Comparison of ENCODE assay signal across 1 cellular context in genomic region chr2:67397143-67397986, GRCh38.
TF ChIP-seq lines count a peak whose summit lies in the region.

TSS of gene ETAA1 (plus strand) at chr2:67397333. CDS start at chr2:67397449, 116 bp downstream.

TF ChIP-seq in HepG2, 621 proteins besides CTCF, POLR2A, EP300 and RAD21 (continued from another document and continues in another):
- TF ChIP-seq CEBPB (IDR thresholded peaks at IDR 0.05; ENCODE audit: borderline replicate concordance, low read depth, low read length) (no peak), ZNF567 (CRISPR knock-in tag; IDR thresholded peaks at IDR 0.05; ENCODE audit: borderline replicate concordance) (0 out of 2 replicates have a peak, but pooled peaks have one; percentile 47), SMAD9 (CRISPR knock-in tag; IDR thresholded peaks at IDR 0.05) (no peak), BHLHE40 (IDR thresholded peaks at IDR 0.05; ENCODE audit: low read length) (no peak), RARG (CRISPR knock-in tag; IDR thresholded peaks at IDR 0.05; ENCODE audit: low read depth) (no peak), ZNF136 (CRISPR knock-in tag; IDR thresholded peaks at IDR 0.05; ENCODE audit: low read depth) (peak; percentile 44; the same call in 1 of the 2 replicates), ZBTB20 (CRISPR knock-in tag; IDR thresholded peaks at IDR 0.05; ENCODE audit: borderline replicate concordance, low read depth) (peak; percentile 66; the same call in 1 of the 2 replicates), ZC3H13 (CRISPR knock-in tag; IDR thresholded peaks at IDR 0.05) (0 out of 2 replicates have a peak, but pooled peaks have one; percentile 49), HMG20B (CRISPR knock-in tag; conservative IDR thresholded peaks at IDR 0.05) (no peak), JUND (CRISPR knock-in tag; IDR thresholded peaks at IDR 0.05) (no peak), GTF2F1 (IDR thresholded peaks at IDR 0.05; ENCODE audit: low read length) (no peak), KLF12 (CRISPR knock-in tag; IDR thresholded peaks at IDR 0.05; ENCODE audit: borderline replicate concordance) (0 out of 2 replicates have a peak, but pooled peaks have one; percentile 8), GTF3A (CRISPR knock-in tag; conservative IDR thresholded peaks at IDR 0.05) (peak; percentile 63; the same call in 1 of the 2 replicates), HOXA5 (CRISPR knock-in tag; IDR thresholded peaks at IDR 0.05) (peak; percentile 64; the same call in 1 of the 2 replicates), GATAD1 (CRISPR knock-in tag; IDR thresholded peaks at IDR 0.05) (peak; percentile 89), TOE1 (CRISPR knock-in tag; IDR thresholded peaks at IDR 0.05) (no peak), PLRG1 (conservative IDR thresholded peaks at IDR 0.05) (no peak), ZFYVE20 (CRISPR knock-in tag; IDR thresholded peaks at IDR 0.05; ENCODE audit: borderline replicate concordance, low read depth) (no peak), FOXA1 (IDR thresholded peaks at IDR 0.05) (no peak), FOXA1 (CRISPR knock-in tag; IDR thresholded peaks at IDR 0.05) (no peak), MZF1 (CRISPR knock-in tag; IDR thresholded peaks at IDR 0.05; ENCODE audit: borderline replicate concordance) (no peak), KIAA2018 (CRISPR knock-in tag; IDR thresholded peaks at IDR 0.05; ENCODE audit: borderline replicate concordance) (no peak), ZNF777 (CRISPR knock-in tag; IDR thresholded peaks at IDR 0.05) (no peak), CREBL2 (CRISPR knock-in tag; IDR thresholded peaks at IDR 0.05; ENCODE audit: borderline replicate concordance) (peak; percentile 71; the same call in 1 of the 2 replicates), NFATC3 (CRISPR knock-in tag; IDR thresholded peaks at IDR 0.05) (peak; percentile 69; the same call in 1 of the 2 replicates), KLF13 (CRISPR knock-in tag; IDR thresholded peaks at IDR 0.05) (no peak), PBX2 (CRISPR knock-in tag; IDR thresholded peaks at IDR 0.05) (no peak), AKAP8 (CRISPR knock-in tag; IDR thresholded peaks at IDR 0.05) (0 out of 2 replicates have a peak, but pooled peaks have one; percentile 28), PAF1 (CRISPR knock-in tag; IDR thresholded peaks at IDR 0.05) (no peak), PATZ1 (CRISPR knock-in tag; IDR thresholded peaks at IDR 0.05) (peak; percentile 56), ZFP82 (CRISPR knock-in tag; IDR thresholded peaks at IDR 0.05; ENCODE audit: borderline replicate concordance) (peak; percentile 69; the same call in 1 of the 2 replicates), RFX5 (IDR thresholded peaks at IDR 0.05; ENCODE audit: low read depth, low read length) (no peak), SMC3 (IDR thresholded peaks at IDR 0.05; ENCODE audit: low read length) (no peak), ZNF496 (CRISPR knock-in tag; IDR thresholded peaks at IDR 0.05; ENCODE audit: insufficient replicate concordance) (no peak), TEF (CRISPR knock-in tag; IDR thresholded peaks at IDR 0.05) (0 out of 2 replicates have a peak, but pooled peaks have one; percentile 6), ATF6 (CRISPR knock-in tag; conservative IDR thresholded peaks at IDR 0.05) (no peak)
- TF ChIP-seq, protein P1, sequence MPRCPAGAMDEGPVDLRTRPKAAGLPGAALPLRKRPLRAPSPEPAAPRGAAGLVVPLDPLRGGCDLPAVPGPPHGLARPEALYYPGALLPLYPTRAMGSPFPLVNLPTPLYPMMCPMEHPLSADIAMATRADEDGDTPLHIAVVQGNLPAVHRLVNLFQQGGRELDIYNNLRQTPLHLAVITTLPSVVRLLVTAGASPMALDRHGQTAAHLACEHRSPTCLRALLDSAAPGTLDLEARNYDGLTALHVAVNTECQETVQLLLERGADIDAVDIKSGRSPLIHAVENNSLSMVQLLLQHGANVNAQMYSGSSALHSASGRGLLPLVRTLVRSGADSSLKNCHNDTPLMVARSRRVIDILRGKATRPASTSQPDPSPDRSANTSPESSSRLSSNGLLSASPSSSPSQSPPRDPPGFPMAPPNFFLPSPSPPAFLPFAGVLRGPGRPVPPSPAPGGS (CRISPR knock-in tag; IDR thresholded peaks at IDR 0.05) = peak; percentile 91; the same call in 1 of the 2 replicates
- TF ChIP-seq, protein P2, sequence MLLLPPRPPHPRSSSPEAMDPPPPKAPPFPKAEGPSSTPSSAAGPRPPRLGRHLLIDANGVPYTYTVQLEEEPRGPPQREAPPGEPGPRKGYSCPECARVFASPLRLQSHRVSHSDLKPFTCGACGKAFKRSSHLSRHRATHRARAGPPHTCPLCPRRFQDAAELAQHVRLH (CRISPR knock-in tag; IDR thresholded peaks at IDR 0.05; ENCODE audit: borderline replicate concordance, low read depth) = no peak; the same call in 1 of the 2 replicates
- TF ChIP-seq, protein P3, sequence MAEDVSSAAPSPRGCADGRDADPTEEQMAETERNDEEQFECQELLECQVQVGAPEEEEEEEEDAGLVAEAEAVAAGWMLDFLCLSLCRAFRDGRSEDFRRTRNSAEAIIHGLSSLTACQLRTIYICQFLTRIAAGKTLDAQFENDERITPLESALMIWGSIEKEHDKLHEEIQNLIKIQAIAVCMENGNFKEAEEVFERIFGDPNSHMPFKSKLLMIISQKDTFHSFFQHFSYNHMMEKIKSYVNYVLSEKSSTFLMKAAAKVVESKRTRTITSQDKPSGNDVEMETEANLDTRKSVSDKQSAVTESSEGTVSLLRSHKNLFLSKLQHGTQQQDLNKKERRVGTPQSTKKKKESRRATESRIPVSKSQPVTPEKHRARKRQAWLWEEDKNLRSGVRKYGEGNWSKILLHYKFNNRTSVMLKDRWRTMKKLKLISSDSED (CRISPR knock-in tag; IDR thresholded peaks at IDR 0.05) = no peak
- TF ChIP-seq, protein P4, sequence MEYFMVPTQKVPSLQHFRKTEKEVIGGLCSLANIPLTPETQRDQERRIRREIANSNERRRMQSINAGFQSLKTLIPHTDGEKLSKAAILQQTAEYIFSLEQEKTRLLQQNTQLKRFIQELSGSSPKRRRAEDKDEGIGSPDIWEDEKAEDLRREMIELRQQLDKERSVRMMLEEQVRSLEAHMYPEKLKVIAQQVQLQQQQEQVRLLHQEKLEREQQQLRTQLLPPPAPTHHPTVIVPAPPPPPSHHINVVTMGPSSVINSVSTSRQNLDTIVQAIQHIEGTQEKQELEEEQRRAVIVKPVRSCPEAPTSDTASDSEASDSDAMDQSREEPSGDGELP (IDR thresholded peaks at IDR 0.05; ENCODE audit: borderline replicate concordance, low read depth) = peak; percentile 63; the same call in 1 of the 2 replicates
